ENCODE assay signal across 19 cellular contexts in genomic region chr3:31027191-31027761, GRCh38.
DNase-seq lines count a peak whose midpoint lies in the region; ATAC-seq and TF ChIP-seq lines count a peak whose summit lies in the region.
"Had no signal": no experiment of that assay in that cellular context is flagged by ENCODE, and none has a peak within 500 bp of the region (broad histone marks: within the 10 kb centered on the region; RNA-seq: fewer than 3 reads in every experiment).

No MANE protein-coding gene starts in this region.

- no peak overlapping the region for H3K4me3 Mint-ChIP-seq in activated CD4-positive, alpha-beta T cell treated with anti-CD3 and anti-CD28 coated beads, Interleukin-2, amount 10 ng/mL, durations not matched to agents 24 days and 14 days
- H3K4me3 Mint-ChIP-seq: B cell; T-helper 2 cell treated with Interferon-gamma antibody and Interleukin-4, amounts not matched to agents 5 μg/mL and 100 μg/mL, for 36 hours had no signal

- H3K36me3 ChIP-seq in HAP-1 (replicated peaks) (no peaks in the 10 kb centered on the region), thyroid gland (no peaks in the 10 kb centered on the region), uterus (no peaks in the 10 kb centered on the region)

- in situ Hi-C loops in HAP-1 (cut with MboI; ENCODE audit: low sequenced_read_pairs): no loop called here

- DNase-seq in activated CD4-positive, alpha-beta T cell treated with anti-CD3 and anti-CD28 coated beads, Interleukin-2, amount 10 ng/mL, durations not matched to agents 24 days and 14 days: peak; percentile 28
- no peak for DNase-seq in activated CD4-positive, alpha-beta T cell treated with anti-CD3 and anti-CD28 coated beads, Interleukin-2, amount 50 U/mL, for 48 hours
- DNase-seq in NCI-H526 (lab: John Stamatoyannopoulos, UW) (peak; percentile 26 to 58), HAP-1 (ENCODE audit: low spot score in 2 of 2) (no peak), thyroid gland (no peak), uterus (no peak)
- DNase-seq: EL, H7, KG1, NCI-H1105, NCI-H2081 treated with DMSO at 0.1 percent for 48 hours, NCI-H774, SHP77 had no signal

- no peak for TF ChIP-seq POLR2A in thyroid gland (IDR thresholded peaks at IDR 0.05)
- TF ChIP-seq POLR2A in uterus (IDR thresholded peaks at IDR 0.05): no peak

- WGBS in thyroid gland, 2 donors: 83 to 89% methylated on average over 1 of the region's 1 CpG

- H3K9me3 Mint-ChIP-seq in activated CD4-positive, alpha-beta T cell treated with anti-CD3 and anti-CD28 coated beads, Interleukin-2, amount 10 ng/mL, durations not matched to agents 24 days and 14 days: peaks cover 5% of the 10 kb centered on the region

- H3K9me3 ChIP-seq in HAP-1 (0 out of 2 replicates have a peak, but pooled peaks cover 4% of the 10 kb centered on the region), thyroid gland (no peaks in the 10 kb centered on the region), uterus (peaks cover 0 to 6% of the 10 kb centered on the region in 2 donors)

- no peak for TF ChIP-seq CTCF in thyroid gland (IDR thresholded peaks at IDR 0.05)
- no peak for TF ChIP-seq CTCF in uterus (IDR thresholded peaks at IDR 0.05)

- no peaks in the 10 kb centered on the region for H3K27me3 Mint-ChIP-seq in activated CD4-positive, alpha-beta T cell treated with anti-CD3 and anti-CD28 coated beads, Interleukin-2, amount 10 ng/mL, durations not matched to agents 24 days and 14 days
- H3K27me3 Mint-ChIP-seq: B cell had no signal

- intact Hi-C loops in activated CD4-positive, alpha-beta T cell treated with anti-CD3 and anti-CD28 coated beads, Interleukin-2, amount 10 ng/mL, durations not matched to agents 24 days and 14 days (cut with micrococcal nuclease): no loop called here
- intact Hi-C loops in thyroid gland (cut with DNase I): no loop called here
- intact Hi-C loops in uterus (cut with DNase I; ENCODE audit: low total_unique reads): no loop called here

- H3K27me3 ChIP-seq in HAP-1 (ENCODE audit: low read depth): no peaks in the 10 kb centered on the region
- H3K27me3 ChIP-seq in thyroid gland: no peaks in the 10 kb centered on the region
- H3K27me3 ChIP-seq in uterus: no peaks in the 10 kb centered on the region

- no peaks in the 10 kb centered on the region for H3K4me1 Mint-ChIP-seq in activated CD4-positive, alpha-beta T cell treated with anti-CD3 and anti-CD28 coated beads, Interleukin-2, amount 10 ng/mL, durations not matched to agents 24 days and 14 days
- H3K4me1 Mint-ChIP-seq: B cell had no signal

- ATAC-seq in HG02981 (IDR thresholded peaks at IDR 0.05; ENCODE audit: unreplicated experiment): peak; percentile 62
- no peak for ATAC-seq in GM18517 (IDR thresholded peaks at IDR 0.05; ENCODE audit: unreplicated experiment)
- ATAC-seq: HepG2 had no signal

- H3K27ac Mint-ChIP-seq in activated CD4-positive, alpha-beta T cell treated with anti-CD3 and anti-CD28 coated beads, Interleukin-2, amount 10 ng/mL, durations not matched to agents 24 days and 14 days: no peak overlapping the region
- H3K27ac Mint-ChIP-seq: B cell; T-helper 2 cell treated with Interferon-gamma antibody and Interleukin-4, amounts not matched to agents 5 μg/mL and 100 μg/mL, for 36 hours had no signal

- H3K27ac ChIP-seq in thyroid gland: no peak overlapping the region
- H3K27ac ChIP-seq in uterus: no peak overlapping the region
- H3K27ac ChIP-seq: SK-N-MC had no signal

- H3K4me3 ChIP-seq in HAP-1 (no peak overlapping the region), thyroid gland (replicated peaks in 1 of 3) (no peak overlapping the region), uterus (no peak overlapping the region)
- H3K4me3 ChIP-seq: SK-N-MC had no signal

- H3K4me1 ChIP-seq in HAP-1 (no peaks in the 10 kb centered on the region), thyroid gland (no peaks in the 10 kb centered on the region), uterus (no peaks in the 10 kb centered on the region)

- H3K36me3 Mint-ChIP-seq in activated CD4-positive, alpha-beta T cell treated with anti-CD3 and anti-CD28 coated beads, Interleukin-2, amount 10 ng/mL, durations not matched to agents 24 days and 14 days (ENCODE audit: low read depth): no peaks in the 10 kb centered on the region

Comparison
In these comparisons a context has a peak if more than half of its experiments do, and no peak if none do; other contexts are left out.
1. DNase-seq: peak in activated CD4-positive, alpha-beta T cell treated with anti-CD3 and anti-CD28 coated beads, Interleukin-2, amount 10 ng/mL, durations not matched to agents 24 days and 14 days (single experiment) and NCI-H526 (2 of 2); none in activated CD4-positive, alpha-beta T cell treated with anti-CD3 and anti-CD28 coated beads, Interleukin-2, amount 50 U/mL, for 48 hours (0 of 2), HAP-1 (0 of 2), thyroid gland (0 of 2) and uterus (0 of 2).